ENCODE assay signal across 19 cellular contexts in genomic region chr11:34329876-34330275, GRCh38.
"Had no signal": no experiment of that assay in that cellular context is flagged by ENCODE, and none has a peak within 500 bp of the region (broad histone marks: within the 10 kb centered on the region; RNA-seq: fewer than 3 reads in every experiment).

No MANE protein-coding gene starts in this region.

- H3K9ac ChIP-seq: KMS-11 had no signal

- ATAC-seq: K562, SK-N-SH treated with all-trans-retinoic acid at 6 μM for 48 hours had no signal

- H3K36me3 Mint-ChIP-seq: IgD-negative memory B cell had no signal

- H3K4me2 ChIP-seq: KMS-11 had no signal

- H3K27ac Mint-ChIP-seq: IgD-negative memory B cell had no signal

- H3K9me3 Mint-ChIP-seq: IgD-negative memory B cell had no signal

- H3K27me3 ChIP-seq: Peyer's patch, SJCRH30 had no signal

- DNase-seq: Kasumi-1, MM.1S, MV-4-11, NCI-H1048, NCI-H1105, NCI-H1436 treated with DMSO at 0.1 percent for 48 hours, NCI-H1694, NCI-H187 treated with DMSO at 0.1 percent for 48 hours, NCI-H2107, NCI-H2227 treated with DMSO at 0.1 percent for 48 hours, NCI-H524, NCI-H774, Peyer's patch, SHP77 treated with DMSO at 0.1 percent for 48 hours, SJCRH30 had no signal

- H3K36me3 ChIP-seq: Peyer's patch, SJCRH30 had no signal

- H3K9me3 ChIP-seq: Peyer's patch, SJCRH30 had no signal

- H3K27ac ChIP-seq: KMS-11, Peyer's patch, SJCRH30 had no signal

- H3K4me3 ChIP-seq: K562, Peyer's patch, SJCRH30 had no signal

- H3K27me3 Mint-ChIP-seq: IgD-negative memory B cell had no signal

- H3K4me3 Mint-ChIP-seq: IgD-negative memory B cell had no signal
